In the genomic region with DNA sequence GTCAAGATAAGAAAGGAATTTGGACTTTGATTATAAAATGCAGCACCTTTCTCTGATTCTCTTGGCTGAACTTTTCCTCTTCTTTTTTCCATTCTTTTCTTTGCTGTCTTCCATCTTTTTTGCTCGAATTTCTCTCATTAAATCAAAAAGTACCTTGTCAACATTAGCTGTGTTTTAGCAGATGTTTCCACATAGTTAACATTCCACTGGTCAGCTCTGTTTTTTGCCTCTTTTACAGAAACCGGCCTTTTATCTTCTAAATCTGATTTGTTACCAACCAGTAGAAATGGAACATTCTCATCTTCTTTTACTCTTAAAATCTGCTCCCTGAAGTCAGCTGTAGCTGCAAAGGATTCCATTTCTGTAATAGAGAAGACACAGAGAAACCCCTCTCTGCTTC, we compare ENCODE assay signal across 26 cellular contexts.
DNase-seq lines count a peak whose midpoint lies in the region; ATAC-seq and TF ChIP-seq lines count a peak whose summit lies in the region.
"Had no signal": no experiment of that assay in that cellular context is flagged by ENCODE, and none has a peak within 500 bp of the region (broad histone marks: within the 10 kb centered on the region; RNA-seq: fewer than 3 reads in every experiment).

No MANE protein-coding gene starts in this region.

- no peak overlapping the region for H3K4me3 ChIP-seq in choroid plexus epithelial cell (ENCODE audit: low read depth, low read length)
- H3K4me3 ChIP-seq: A549, GM23248, MG63, PC-9, SK-N-MC had no signal

- DNase-seq in EH (ENCODE audit: low read depth) (peak; percentile 2), HFFc6 (peak; percentile 6), choroid plexus epithelial cell (ENCODE audit: low read depth) (peak; percentile 40), myocyte (ENCODE audit: low read depth) (peak; percentile 5), CD1c-positive myeloid dendritic cell (ENCODE audit: extremely low spot score) (no peak), substantia nigra (lab: John Stamatoyannopoulos, UW) (no peak)
- no peak for DNase-seq in stimulated activated CD4-positive, alpha-beta T cell treated with anti-CD3 and anti-CD28 coated beads, Interleukin-2, amount 100 ng/mL, for 24 hours
- DNase-seq: BE2C; Caco-2; CD4-positive, CD25-positive, alpha-beta regulatory T cell; DMS 273 treated with DMSO at 0.1 percent for 48 hours; DMS79 treated with DMSO at 0.1 percent for 48 hours; GM23248; Kasumi-1; MG63; NCI-H1048; NCI-H1436; NCI-H1930; NCI-H510A; PC-9; SHP77 treated with DMSO at 0.1 percent for 48 hours had no signal

- H3K27ac Mint-ChIP-seq in HFFc6, result no peak overlapping the region
- H3K27ac Mint-ChIP-seq: CD4-positive, CD25-positive, alpha-beta regulatory T cell had no signal

- no peak overlapping the region for H3K4me3 Mint-ChIP-seq in HFFc6
- H3K4me3 Mint-ChIP-seq: CD4-positive, CD25-positive, alpha-beta regulatory T cell had no signal

- no peak for TF ChIP-seq CTCF in HFFc6 (IDR thresholded peaks at IDR 0.05)
- no peak for TF ChIP-seq CTCF in choroid plexus epithelial cell (conservative IDR thresholded peaks at IDR 0.05; ENCODE audit: low read depth, low read length)

- no peak for ATAC-seq in esophagus mucosa
- ATAC-seq: A549, HCT116 had no signal

- H3K4me1 Mint-ChIP-seq in HFFc6 (ENCODE audit: low read depth), result peaks cover 6% of the 10 kb centered on the region; the same call in 1 of the 2 replicates
- H3K4me1 Mint-ChIP-seq: CD4-positive, CD25-positive, alpha-beta regulatory T cell had no signal

- H3K27ac ChIP-seq in substantia nigra (ENCODE audit: low read depth, low read length, poor library complexity, severe bottlenecking), result no peak overlapping the region
- H3K27ac ChIP-seq: A549, GM23248, PC-9, RWPE1, SK-N-MC had no signal

- H3K27me3 Mint-ChIP-seq in HFFc6 (ENCODE audit: insufficient read depth), result no peaks in the 10 kb centered on the region
- H3K27me3 Mint-ChIP-seq: CD4-positive, CD25-positive, alpha-beta regulatory T cell had no signal

- peaks cover 6% of the 10 kb centered on the region; the same call in 1 of the 2 replicates for H3K36me3 Mint-ChIP-seq in HFFc6 (ENCODE audit: low read depth)
- H3K36me3 Mint-ChIP-seq: CD4-positive, CD25-positive, alpha-beta regulatory T cell had no signal

- no peaks in the 10 kb centered on the region for H3K9me3 Mint-ChIP-seq in HFFc6

Comparison
In these comparisons a context has a peak if more than half of its experiments do, and no peak if none do; other contexts are left out.
1. DNase-seq: peak in EH (single experiment), HFFc6 (single experiment), choroid plexus epithelial cell (single experiment) and myocyte (single experiment); none in CD1c-positive myeloid dendritic cell (single experiment), stimulated activated CD4-positive, alpha-beta T cell treated with anti-CD3 and anti-CD28 coated beads, Interleukin-2, amount 100 ng/mL, for 24 hours (0 of 2) and substantia nigra (0 of 49).